Comparison of ENCODE assay signal across 26 cellular contexts in genomic region chr3:129114455-129114854, GRCh38. TPM values are rescaled to one million over a fixed set of nuclear protein-coding genes. Genes with fewer than 3 reads are reported as not detected.
DNase-seq lines count a peak whose midpoint lies in the region; ATAC-seq, FAIRE-seq and TF ChIP-seq lines count a peak whose summit lies in the region.
"Had no signal": no experiment of that assay in that cellular context is flagged by ENCODE, and none has a peak within 500 bp of the region (broad histone marks: within the 10 kb centered on the region; RNA-seq: fewer than 3 reads in every experiment).

No MANE protein-coding gene starts in this region.

- FAIRE-seq in small intestine (lab: Jason Lieb, UNC), result no peak
- FAIRE-seq: keratinocyte had no signal

- peaks cover 14% of the 10 kb centered on the region for H3K36me3 ChIP-seq in HUES64 (ENCODE audit: insufficient read depth, low read length)
- no peaks in the 10 kb centered on the region for H3K36me3 ChIP-seq in colonic mucosa
- peaks cover 0 to 3% of the 10 kb centered on the region in 2 donors for H3K36me3 ChIP-seq in small intestine (ENCODE audit: control insufficient read depth in 2 of 2, insufficient read depth in 2 of 2, low read length in 2 of 2)

- H3K27ac ChIP-seq in HUES64 (ENCODE audit: low read depth, low read length), result peak overlapping the region; percentile 50
- no peak overlapping the region for H3K27ac ChIP-seq in colonic mucosa
- H3K27ac ChIP-seq in small intestine (ENCODE audit: low read depth in 1 of 2, low read length in 1 of 2), result no peak overlapping the region
- H3K27ac ChIP-seq: parathyroid adenoma, sigmoid colon, stomach had no signal

- H3K27me3 Mint-ChIP-seq in activated naive CD4-positive, alpha-beta T cell treated with anti-CD3 and anti-CD28 coated beads, Interleukin-2, amount 50 U/mL, for 24 hours, result no peaks in the 10 kb centered on the region
- H3K27me3 Mint-ChIP-seq in activated naive CD8-positive, alpha-beta T cell treated with anti-CD3 and anti-CD28 coated beads for 36 hours, result no peaks in the 10 kb centered on the region
- H3K27me3 Mint-ChIP-seq: type B pancreatic cell had no signal

- H3K4me3 ChIP-seq in HUES64 (ENCODE audit: low read length) (no peak overlapping the region), colonic mucosa (no peak overlapping the region), small intestine (ENCODE audit: low read depth in 1 of 2, low read length in 2 of 2) (no peak overlapping the region)
- H3K4me3 ChIP-seq: sigmoid colon, stomach had no signal

- H3K9me3 Mint-ChIP-seq in activated naive CD4-positive, alpha-beta T cell treated with anti-CD3 and anti-CD28 coated beads, Interleukin-2, amount 50 U/mL, for 24 hours, result no peaks in the 10 kb centered on the region
- H3K9me3 Mint-ChIP-seq in activated naive CD8-positive, alpha-beta T cell treated with anti-CD3 and anti-CD28 coated beads for 36 hours, result no peaks in the 10 kb centered on the region
- no peaks in the 10 kb centered on the region for H3K9me3 Mint-ChIP-seq in stimulated activated effector memory CD8-positive, alpha-beta T cell treated with anti-CD3 and anti-CD28 coated beads, Interleukin-12 subunit alpha, Interleukin-12 subunit beta, amount 100 ng/mL, for 72 hours
- H3K9me3 Mint-ChIP-seq: type B pancreatic cell had no signal

- H3K27ac Mint-ChIP-seq in activated naive CD4-positive, alpha-beta T cell treated with anti-CD3 and anti-CD28 coated beads, Interleukin-2, amount 50 U/mL, for 24 hours, result peak overlapping the region; percentile 98
- peak overlapping the region; percentile 94 for H3K27ac Mint-ChIP-seq in activated naive CD8-positive, alpha-beta T cell treated with anti-CD3 and anti-CD28 coated beads for 36 hours
- H3K27ac Mint-ChIP-seq in stimulated activated effector memory CD8-positive, alpha-beta T cell treated with anti-CD3 and anti-CD28 coated beads, Interleukin-12 subunit alpha, Interleukin-12 subunit beta, amount 100 ng/mL, for 72 hours, result peak overlapping the region; percentile 65
- H3K27ac Mint-ChIP-seq: type B pancreatic cell had no signal

- H3K9me3 ChIP-seq in HUES64 (ENCODE audit: insufficient read depth, low read depth, low read length) (no peaks in the 10 kb centered on the region), colonic mucosa (no peaks in the 10 kb centered on the region), small intestine (ENCODE audit: control insufficient read depth, low read depth) (no peaks in the 10 kb centered on the region)
- H3K9me3 ChIP-seq: sigmoid colon, stomach had no signal

- 84% methylated on average over 6 of the region's 6 CpGs for WGBS in HUES64
- 91 to 95% (median 93%) methylated on average over 6 of the region's 6 CpGs for WGBS in small intestine, 3 donors

- no peaks in the 10 kb centered on the region for H3K27me3 ChIP-seq in HUES64 (ENCODE audit: insufficient read depth, low read length)
- no peaks in the 10 kb centered on the region for H3K27me3 ChIP-seq in colonic mucosa
- H3K27me3 ChIP-seq in small intestine (ENCODE audit: control insufficient read depth in 2 of 2, insufficient read depth in 2 of 2, low read length in 2 of 2), result no peaks in the 10 kb centered on the region
- H3K27me3 ChIP-seq: sigmoid colon, stomach had no signal

- H3K36me3 Mint-ChIP-seq in activated naive CD4-positive, alpha-beta T cell treated with anti-CD3 and anti-CD28 coated beads, Interleukin-2, amount 50 U/mL, for 24 hours, result peaks cover 16% of the 10 kb centered on the region
- peaks cover 75% of the 10 kb centered on the region for H3K36me3 Mint-ChIP-seq in activated naive CD8-positive, alpha-beta T cell treated with anti-CD3 and anti-CD28 coated beads for 36 hours
- H3K36me3 Mint-ChIP-seq in stimulated activated effector memory CD8-positive, alpha-beta T cell treated with anti-CD3 and anti-CD28 coated beads, Interleukin-12 subunit alpha, Interleukin-12 subunit beta, amount 100 ng/mL, for 72 hours, result peaks cover 93% of the 10 kb centered on the region

- H3K9ac ChIP-seq in HUES64 (ENCODE audit: low read depth, low read length), result peak overlapping the region; percentile 25; the same call in 1 of the 2 replicates
- H3K9ac ChIP-seq in colonic mucosa (ENCODE audit: low read depth in 2 of 2, low read length in 2 of 2), result no peak overlapping the region
- H3K9ac ChIP-seq: parathyroid adenoma had no signal

- H3K4me1 ChIP-seq in HUES64 (ENCODE audit: insufficient read depth, low read length) (peaks cover 37% of the 10 kb centered on the region), colonic mucosa (peaks cover 15% of the 10 kb centered on the region), small intestine (ENCODE audit: control insufficient read depth in 2 of 2, insufficient read depth in 1 of 2, low read depth in 1 of 2, low read length in 1 of 2) (peaks cover 10 to 22% of the 10 kb centered on the region in 2 donors)

- TF ChIP-seq CTCF in colonic mucosa (IDR thresholded peaks at IDR 0.05), result no peak

- ATAC-seq in stimulated activated effector memory CD8-positive, alpha-beta T cell treated with anti-CD3 and anti-CD28 coated beads, Interleukin-12 subunit alpha, Interleukin-12 subunit beta, amount 100 ng/mL, for 72 hours, result no peak
- no peak for ATAC-seq in left ventricle myocardium superior

- H3K4me3 Mint-ChIP-seq in activated naive CD4-positive, alpha-beta T cell treated with anti-CD3 and anti-CD28 coated beads, Interleukin-2, amount 50 U/mL, for 24 hours, result peak overlapping the region; percentile 67
- peak overlapping the region; percentile 45 for H3K4me3 Mint-ChIP-seq in activated naive CD8-positive, alpha-beta T cell treated with anti-CD3 and anti-CD28 coated beads for 36 hours
- H3K4me3 Mint-ChIP-seq in stimulated activated effector memory CD8-positive, alpha-beta T cell treated with anti-CD3 and anti-CD28 coated beads, Interleukin-12 subunit alpha, Interleukin-12 subunit beta, amount 100 ng/mL, for 72 hours, result no peak overlapping the region
- H3K4me3 Mint-ChIP-seq: type B pancreatic cell had no signal

- intact Hi-C loops in left ventricle myocardium superior (cut with micrococcal nuclease), result no loop called here
- intact Hi-C loops in colonic mucosa (cut with DNase I), result no loop called here

- peaks cover 87% of the 10 kb centered on the region for H3K4me1 Mint-ChIP-seq in activated naive CD4-positive, alpha-beta T cell treated with anti-CD3 and anti-CD28 coated beads, Interleukin-2, amount 50 U/mL, for 24 hours
- peaks cover 74% of the 10 kb centered on the region for H3K4me1 Mint-ChIP-seq in activated naive CD8-positive, alpha-beta T cell treated with anti-CD3 and anti-CD28 coated beads for 36 hours
- H3K4me1 Mint-ChIP-seq in stimulated activated effector memory CD8-positive, alpha-beta T cell treated with anti-CD3 and anti-CD28 coated beads, Interleukin-12 subunit alpha, Interleukin-12 subunit beta, amount 100 ng/mL, for 72 hours, result peaks cover 42% of the 10 kb centered on the region

- no peak for DNase-seq in activated naive CD4-positive, alpha-beta T cell treated with Interleukin-2 at 50 U/mL for 16 hours
- DNase-seq in activated naive CD8-positive, alpha-beta T cell treated with anti-CD3 and anti-CD28 coated beads for 36 hours, result no peak
- DNase-seq in stimulated activated effector memory CD8-positive, alpha-beta T cell treated with anti-CD3 and anti-CD28 coated beads, Interleukin-12 subunit alpha, Interleukin-12 subunit beta, amount 100 ng/mL, for 72 hours (ENCODE audit: low spot score in 2 of 2), result no peak
- DNase-seq in left ventricle myocardium superior (no peak), colonic mucosa (no peak), small intestine (no peak)
- DNase-seq: activated CD4-positive, CD25-positive, alpha-beta regulatory T cell; amniotic stem cell; COR-L47; dermis blood vessel endothelial cell; H7; mammary epithelial cell; NCI-H146; NCI-H748 treated with DMSO at 0.1 percent for 48 hours; SIG-M5; sigmoid colon; stomach; T-helper 9 cell had no signal

RNA-seq across cellular contexts. Expression of gene RAB43, which starts 7.1 kb away (rescaled TPM):
- 9.4 TPM for polyA plus RNA-seq in HUES64 (2013, experiment 1 of 2)
- 8.9 TPM for polyA plus RNA-seq in HUES64 (2013, experiment 2 of 2)
- 10 to 100 TPM; 36.9 to 38.8 TPM for total RNA-seq in activated naive CD8-positive, alpha-beta T cell treated with anti-CD3 and anti-CD28 coated beads for 36 hours
- total RNA-seq in left ventricle myocardium superior (3.3 TPM), colonic mucosa (10 to 100 TPM; 33.3 to 42.6 TPM)
- polyA plus RNA-seq in small intestine, result 10 to 100 TPM in 1 of 3 donors, 1 to 10 TPM in 2; 3.4 to 15.0 (median 4.1) TPM

RNA-seq across cellular contexts. Expression of gene ISY1, which starts 46.4 kb away (rescaled TPM):
- polyA plus RNA-seq in HUES64 (2013, experiment 1 of 2), result 15.6 TPM
- polyA plus RNA-seq in HUES64 (2013, experiment 2 of 2), result 14.9 TPM
- total RNA-seq in activated naive CD8-positive, alpha-beta T cell treated with anti-CD3 and anti-CD28 coated beads for 36 hours, result 10 to 100 TPM; 77.7 to 80.1 TPM
- total RNA-seq in left ventricle myocardium superior (25.9 TPM), colonic mucosa (10 to 100 TPM; 32.8 to 36.9 TPM)
- polyA plus RNA-seq in small intestine, result 10 to 100 TPM; 11.2 to 27.1 (median 20.5) TPM

RNA-seq across cellular contexts. Expression of gene GP9, which starts 53.9 kb away (rescaled TPM):
- polyA plus RNA-seq in HUES64 (2013, experiment 1 of 2), result not detected
- polyA plus RNA-seq in HUES64 (2013, experiment 2 of 2), result not detected
- not detected for total RNA-seq in activated naive CD8-positive, alpha-beta T cell treated with anti-CD3 and anti-CD28 coated beads for 36 hours
- total RNA-seq in left ventricle myocardium superior (not detected), colonic mucosa (under 1 TPM in 1 of 2 donors, not detected in 1; 0.37 TPM)
- polyA plus RNA-seq in small intestine, result under 1 TPM in 1 of 3 donors, not detected in 2; 0.06 TPM
- total RNA-seq: dermis blood vessel endothelial cell, fibroblast of villous mesenchyme, H7, mammary epithelial cell, MCF 10A, myocyte, sigmoid colon, stomach had no signal
- polyA plus RNA-seq: keratinocyte, mammary epithelial cell, stomach had no signal
